Comparison of ENCODE assay signal across 8 cellular contexts in genomic region chr10:50605280-50606270, GRCh38. TPM values are rescaled to one million over a fixed set of nuclear protein-coding genes. Genes with fewer than 3 reads are reported as not detected.
DNase-seq lines count a peak whose midpoint lies in the region; ATAC-seq and TF ChIP-seq lines count a peak whose summit lies in the region.

No MANE protein-coding gene starts in this region.

- TF ChIP-seq CTCF in breast epithelium (IDR thresholded peaks at IDR 0.05), result no peak
- TF ChIP-seq CTCF in GM13976 (IDR thresholded peaks at IDR 0.05; ENCODE audit: borderline replicate concordance, control extremely low read depth, extremely low read depth, insufficient read depth, missing control alignments), result no peak

- H3K4me1 Mint-ChIP-seq in activated CD4-positive, alpha-beta T cell treated with anti-CD3 and anti-CD28 coated beads for 36 hours, result peaks cover 67% of the 10 kb centered on the region

- no peak overlapping the region for H3K4me3 Mint-ChIP-seq in activated CD4-positive, alpha-beta T cell treated with anti-CD3 and anti-CD28 coated beads for 36 hours

- intact Hi-C loops in activated CD4-positive, alpha-beta T cell treated with anti-CD3 and anti-CD28 coated beads for 36 hours (cut with DNase I, micrococcal nuclease), result no loop called here
- intact Hi-C loops in breast epithelium (cut with DNase I; ENCODE audit: low total_unique reads), result no loop called here

- no peaks in the 10 kb centered on the region for H3K9me3 ChIP-seq in breast epithelium

- H3K27me3 ChIP-seq in breast epithelium (no peaks in the 10 kb centered on the region), H7 (ENCODE audit: control insufficient read depth, insufficient read depth, low read length) (no peaks in the 10 kb centered on the region)

- H3K4me3 ChIP-seq in breast epithelium (peak overlapping the region in 1 of 3 donors; percentile 1), H7 (ENCODE audit: insufficient read depth, low read depth, low read length) (no peak overlapping the region)

- no peak for TF ChIP-seq POLR2A in breast epithelium (IDR thresholded peaks at IDR 0.05)

- CTCF ChIA-PET in activated CD4-positive, alpha-beta T cell treated with anti-CD3 and anti-CD28 coated beads for 36 hours (lab: Charles Lee), result interaction anchor here (1.0 kb wide), 2 partner anchors 17 to 193 kb away, joined by 3 read pairs; no protein-coding TSS in a partner anchor

- POLR2A ChIA-PET in activated CD4-positive, alpha-beta T cell treated with anti-CD3 and anti-CD28 coated beads for 36 hours (lab: Charles Lee), result interaction anchor here (0.8 kb wide), 2 partner anchors 15 to 16 kb away, joined by 3 read pairs; no protein-coding TSS in a partner anchor

- H3K36me3 Mint-ChIP-seq in activated CD4-positive, alpha-beta T cell treated with anti-CD3 and anti-CD28 coated beads for 36 hours (ENCODE audit: low read depth), result peaks cover 6% of the 10 kb centered on the region

- H3K9me3 Mint-ChIP-seq in activated CD4-positive, alpha-beta T cell treated with anti-CD3 and anti-CD28 coated beads for 36 hours (ENCODE audit: low read depth), result no peaks in the 10 kb centered on the region

- H3K36me3 ChIP-seq in breast epithelium (no peaks in the 10 kb centered on the region), H7 (replicated peaks; ENCODE audit: control insufficient read depth, insufficient read depth, low read length) (no peaks in the 10 kb centered on the region)

- ATAC-seq in activated CD4-positive, alpha-beta T cell treated with anti-CD3 and anti-CD28 coated beads for 36 hours, result peak; percentile 40
- peak; percentile 76 for ATAC-seq in HG02610 (IDR thresholded peaks at IDR 0.05; ENCODE audit: unreplicated experiment)

- peak overlapping the region; percentile 16 for H3K27ac Mint-ChIP-seq in activated CD4-positive, alpha-beta T cell treated with anti-CD3 and anti-CD28 coated beads for 36 hours

- no peak for DNase-seq in activated CD4-positive, alpha-beta T cell treated with anti-CD3 and anti-CD28 coated beads for 36 hours
- DNase-seq in activated CD4-positive, alpha-beta T cell treated with anti-CD3 and anti-CD28 coated beads for 48 hours, result no peak
- peak; percentile 19 for DNase-seq in NCI-H1694 (lab: John Stamatoyannopoulos, UW)
- DNase-seq in breast epithelium (ENCODE audit: low spot score in 2 of 2), result peak in 1 of 2 donors; percentile 66
- peak; percentile 37 for DNase-seq in medulla oblongata (ENCODE audit: extremely low spot score)
- no peak for DNase-seq in H7
- DNase-seq in GM13976 (ENCODE audit: low spot score), result no peak

- H3K27me3 Mint-ChIP-seq in activated CD4-positive, alpha-beta T cell treated with anti-CD3 and anti-CD28 coated beads for 36 hours, result no peaks in the 10 kb centered on the region

- H3K4me1 ChIP-seq in breast epithelium, result peaks cover 0 to 26% of the 10 kb centered on the region in 2 donors

- in situ Hi-C loops in GM13976 (cut with MboI; ENCODE audit: low sequenced_read_pairs, unreplicated experiment), result no loop called here

- peak overlapping the region; percentile 27 to 61 for H3K27ac ChIP-seq in breast epithelium

RNA-seq across cellular contexts. Expression of gene SGMS1, which starts 18.2 kb away (rescaled TPM):
- total RNA-seq in activated CD4-positive, alpha-beta T cell treated with anti-CD3 and anti-CD28 coated beads for 36 hours, result 1 to 10 TPM; 7.5 to 9.0 TPM
- total RNA-seq in breast epithelium, result 100 to 1,000 TPM in 1 of 3 donors, 10 to 100 TPM in 2; 66.5 to 114 (median 80.1) TPM
- total RNA-seq in H7 (2014; rRNA removed; shearing (Covaris generic)), result 19.4 and 20.1 TPM in 2 replicates

Comparison
In these comparisons a context has a peak if more than half of its experiments do, and no peak if none do; other contexts are left out.
1. DNase-seq: peak in NCI-H1694 (single experiment) and medulla oblongata (single experiment); none in activated CD4-positive, alpha-beta T cell treated with anti-CD3 and anti-CD28 coated beads for 36 hours (single experiment), activated CD4-positive, alpha-beta T cell treated with anti-CD3 and anti-CD28 coated beads for 48 hours (single experiment), H7 (single experiment) and GM13976 (single experiment).